ENCODE assay signal across 10 cellular contexts in genomic region chr1:43704838-43705237, GRCh38. TPM values are rescaled to one million over a fixed set of nuclear protein-coding genes. Genes with fewer than 3 reads are reported as not detected.
A peak's percentile ranks its signal among the peaks of the same experiment; 100 is the strongest.
DNase-seq lines count a peak whose midpoint lies in the region; ATAC-seq, FAIRE-seq and TF ChIP-seq lines count a peak whose summit lies in the region.
"Had no signal": no experiment of that assay in that cellular context is flagged by ENCODE, and none has a peak within 500 bp of the region (broad histone marks: within the 10 kb centered on the region; RNA-seq: fewer than 3 reads in every experiment).

No MANE protein-coding gene starts in this region.

- RAD21 ChIA-PET in GM12878 (lab: Charles Lee; ENCODE audit: unreplicated experiment) = interaction anchor here (0.8 kb wide), 1 partner anchor 51 kb away, joined by 3 read pairs; no protein-coding TSS in a partner anchor

- ATAC-seq in activated CD8-positive, alpha-beta T cell treated with anti-CD3 and anti-CD28 coated beads for 36 hours = no peak
- ATAC-seq in activated CD8-positive, alpha-beta T cell treated with anti-CD3 and anti-CD28 coated beads, Interleukin-2, amount 10 ng/mL, durations not matched to agents 7 days and 5 days = no peak
- ATAC-seq in GM12878 = no peak
- ATAC-seq: stimulated activated memory B cell treated with anti-CD40 and anti-IgM and Interleukin-4, amounts not matched to agents 10 μg/mL and 1 μg/mL and 100 μg/mL, for 72 hours had no signal

- H3K27ac Mint-ChIP-seq in activated CD8-positive, alpha-beta T cell treated with anti-CD3 and anti-CD28 coated beads for 36 hours = no peak overlapping the region
- H3K27ac Mint-ChIP-seq in activated CD8-positive, alpha-beta T cell treated with anti-CD3 and anti-CD28 coated beads, Interleukin-2, amount 10 ng/mL, durations not matched to agents 7 days and 5 days = no peak overlapping the region

- whole genome bisulfite sequencing in GM12878 (ENCODE audit: insufficient coverage, insufficient replicate concordance, low lambda C conversion rate, missing lambda C conversion rate) = 63% methylated on average over 2 of the region's 2 CpGs
- 24 to 37% (median 27%) methylated on average over 2 of the region's 2 CpGs for WGBS in ovary, 3 donors

- no peak overlapping the region for H3K4me3 Mint-ChIP-seq in activated CD8-positive, alpha-beta T cell treated with anti-CD3 and anti-CD28 coated beads for 36 hours
- H3K4me3 Mint-ChIP-seq in activated CD8-positive, alpha-beta T cell treated with anti-CD3 and anti-CD28 coated beads, Interleukin-2, amount 10 ng/mL, durations not matched to agents 7 days and 5 days = no peak overlapping the region
- H3K4me3 Mint-ChIP-seq: stimulated activated memory B cell treated with anti-CD40 and anti-IgM and Interleukin-4, amounts not matched to agents 10 μg/mL and 1 μg/mL and 100 μg/mL, for 72 hours had no signal

- CTCF ChIA-PET in activated CD8-positive, alpha-beta T cell treated with anti-CD3 and anti-CD28 coated beads for 36 hours (lab: Charles Lee) = interaction anchor here (0.9 to 1.9 kb wide), 2 partner anchors 226 to 230 kb away, joined by 4 to 7 read pairs; no protein-coding TSS in a partner anchor
- CTCF ChIA-PET in activated CD8-positive, alpha-beta T cell treated with anti-CD3 and anti-CD28 coated beads, Interleukin-2, amount 10 ng/mL, durations not matched to agents 7 days and 5 days (lab: Charles Lee) = interaction anchor here (1.0 kb wide), 1 partner anchor 54 kb away, joined by 4 read pairs; the partner anchor contains the start of gene KDM4A
- CTCF ChIA-PET in GM12878 (lab: Yijun Ruan, JAX) = interaction anchor here (1.3 to 5.0 kb wide), 2 partner anchors 51 to 230 kb away, joined by 4 to 27 read pairs; no protein-coding TSS in a partner anchor

- H3K9me3 ChIP-seq in Karpas-422 (ENCODE audit: low read length) (no peaks in the 10 kb centered on the region), GM12878 (replicated peaks; ENCODE audit: control insufficient read depth, insufficient read depth, low read length) (no peaks in the 10 kb centered on the region), ovary (no peaks in the 10 kb centered on the region)

- peaks cover 24% of the 10 kb centered on the region for H3K4me1 Mint-ChIP-seq in activated CD8-positive, alpha-beta T cell treated with anti-CD3 and anti-CD28 coated beads for 36 hours (ENCODE audit: low read depth)
- H3K4me1 Mint-ChIP-seq in activated CD8-positive, alpha-beta T cell treated with anti-CD3 and anti-CD28 coated beads, Interleukin-2, amount 10 ng/mL, durations not matched to agents 7 days and 5 days (ENCODE audit: low read depth) = peaks cover 30% of the 10 kb centered on the region

- peaks cover 36% of the 10 kb centered on the region for H3K79me2 ChIP-seq in Karpas-422 (ENCODE audit: low read length)
- H3K79me2 ChIP-seq in GM12878 (ENCODE audit: control insufficient read depth, insufficient read depth, low read length) = peaks cover 32% of the 10 kb centered on the region

- no peak for TF ChIP-seq RAD21 in GM12878 (IDR thresholded peaks at IDR 0.05; ENCODE audit: insufficient read depth, low read depth, low read length)

- SMC1A ChIA-PET in GM12878 (lab: Charles Lee; ENCODE audit: uncharacterized antibody, unreplicated experiment) = interaction anchor here (2.8 kb wide), 1 partner anchor 51 kb away, joined by 8 read pairs; no protein-coding TSS in a partner anchor

- H3K27ac ChIP-seq in Karpas-422 (ENCODE audit: low read length) (no peak overlapping the region), GM12878 (ENCODE audit: control insufficient read depth, insufficient read depth) (no peak overlapping the region), ovary (no peak overlapping the region)

- H3K4me2 ChIP-seq in Karpas-422 (ENCODE audit: low read depth, low read length, poor library complexity, severe bottlenecking) = peak overlapping the region; percentile 98
- no peak overlapping the region for H3K4me2 ChIP-seq in GM12878 (ENCODE audit: control insufficient read depth, insufficient read depth)

- H3K27me3 Mint-ChIP-seq in activated CD8-positive, alpha-beta T cell treated with anti-CD3 and anti-CD28 coated beads for 36 hours = no peaks in the 10 kb centered on the region
- no peaks in the 10 kb centered on the region for H3K27me3 Mint-ChIP-seq in activated CD8-positive, alpha-beta T cell treated with anti-CD3 and anti-CD28 coated beads, Interleukin-2, amount 10 ng/mL, durations not matched to agents 7 days and 5 days (ENCODE audit: low read depth)
- H3K27me3 Mint-ChIP-seq: stimulated activated memory B cell treated with anti-CD40 and anti-IgM and Interleukin-4, amounts not matched to agents 10 μg/mL and 1 μg/mL and 100 μg/mL, for 72 hours had no signal

- TF ChIP-seq POLR2A in GM12878 (IDR thresholded peaks at IDR 0.05; ENCODE audit: low read depth, low read length) (no peak), ovary (IDR thresholded peaks at IDR 0.05) (no peak)

- H3K9me3 Mint-ChIP-seq in activated CD8-positive, alpha-beta T cell treated with anti-CD3 and anti-CD28 coated beads for 36 hours = no peaks in the 10 kb centered on the region
- H3K9me3 Mint-ChIP-seq in activated CD8-positive, alpha-beta T cell treated with anti-CD3 and anti-CD28 coated beads, Interleukin-2, amount 10 ng/mL, durations not matched to agents 7 days and 5 days (ENCODE audit: insufficient read depth) = no peaks in the 10 kb centered on the region
- H3K9me3 Mint-ChIP-seq: stimulated activated memory B cell treated with anti-CD40 and anti-IgM and Interleukin-4, amounts not matched to agents 10 μg/mL and 1 μg/mL and 100 μg/mL, for 72 hours had no signal

- no peak overlapping the region for H3K9ac ChIP-seq in Karpas-422 (ENCODE audit: low read length)
- H3K9ac ChIP-seq in GM12878 (ENCODE audit: control insufficient read depth, insufficient read depth, low read length) = no peak overlapping the region

- H3K36me3 ChIP-seq in Karpas-422 (ENCODE audit: insufficient read depth, low read length) (peaks cover 28% of the 10 kb centered on the region; the same call in 1 of the 2 replicates), GM12878 (ENCODE audit: control insufficient read depth in 2 of 2, insufficient read depth in 2 of 2, low read length in 1 of 2) (peaks cover 8 to 22% of the 10 kb centered on the region in 2 experiments), ovary (no peaks in the 10 kb centered on the region)

- TF ChIP-seq EP300 in GM12878 (IDR thresholded peaks at IDR 0.05; ENCODE audit: borderline replicate concordance in 1 of 2, control insufficient read depth in 1 of 2, low read depth in 2 of 2, low read length in 2 of 2) (no peak), ovary (IDR thresholded peaks at IDR 0.05) (no peak)

- H3K4me1 ChIP-seq in Karpas-422 (ENCODE audit: low read length) = peaks cover 30% of the 10 kb centered on the region
- H3K4me1 ChIP-seq in GM12878 (ENCODE audit: control insufficient read depth, insufficient read depth, low read length) = peaks cover 3% of the 10 kb centered on the region; the same call in 1 of the 2 replicates
- peaks cover 3% of the 10 kb centered on the region for H3K4me1 ChIP-seq in ovary (ENCODE audit: insufficient read depth)

- POLR2A ChIA-PET in activated CD8-positive, alpha-beta T cell treated with anti-CD3 and anti-CD28 coated beads for 36 hours (lab: Charles Lee) = interaction anchor here (0.6 to 3.6 kb wide), 2 partner anchors 55 to 928 kb away, joined by 3 to 24 read pairs; partner anchors contain the start of gene KDM4A
- POLR2A ChIA-PET in activated CD8-positive, alpha-beta T cell treated with anti-CD3 and anti-CD28 coated beads, Interleukin-2, amount 10 ng/mL, durations not matched to agents 7 days and 5 days (lab: Charles Lee) = interaction anchor here (0.6 kb wide), 2 partner anchors 447 to 637 kb away, joined by 3 read pairs; no protein-coding TSS in a partner anchor
- POLR2A ChIA-PET in GM12878 (lab: Charles Lee) = no interaction called here

- H2AFZ ChIP-seq in Karpas-422 (ENCODE audit: low read length) (no peak overlapping the region), GM12878 (ENCODE audit: control insufficient read depth, low read depth, low read length) (no peak overlapping the region)

- intact Hi-C loops in activated CD8-positive, alpha-beta T cell treated with anti-CD3 and anti-CD28 coated beads for 36 hours (cut with micrococcal nuclease) = no loop called here
- intact Hi-C loops in GM12878 (cut with micrococcal nuclease; ENCODE audit: unreplicated experiment) = loop anchor here (5.0 kb wide), 2 partner anchors 178 to 242 kb away; partner anchors contain the start of gene IPO13
- intact Hi-C loops in ovary (cut with DNase I) = loop anchor here in 2 of 4 donors (5.0 to 10.0 kb wide), 2 partner anchors 170 to 173 kb away; partner anchors contain the start of gene PTPRF (in 2 of the 2)
- intact Hi-C loops in posterior vena cava (cut with DNase I) = no loop called here

- H3K27me3 ChIP-seq in Karpas-422 (ENCODE audit: low read length) (no peaks in the 10 kb centered on the region), GM12878 (replicated peaks in 1 of 2; ENCODE audit: control insufficient read depth in 2 of 2, insufficient read depth in 2 of 2, low read length in 1 of 2) (no peaks in the 10 kb centered on the region), ovary (no peaks in the 10 kb centered on the region)

- H4K20me1 ChIP-seq in Karpas-422 (ENCODE audit: insufficient read depth, low read depth, low read length) = no peaks in the 10 kb centered on the region
- no peaks in the 10 kb centered on the region for H4K20me1 ChIP-seq in GM12878 (ENCODE audit: control insufficient read depth, insufficient read depth)

- in situ Hi-C loops in GM12878 (cut with MboI) = no loop called here

- BruUV-seq in GM12878 (replicated peaks; lab: Mats Ljungman, UMichigan) = no TSS peak

- H3K4me3 ChIP-seq in Karpas-422 (ENCODE audit: low read length) = no peak overlapping the region
- H3K4me3 ChIP-seq in GM12878 = no peak overlapping the region
- no peak overlapping the region for H3K4me3 ChIP-seq in ovary

- no peaks in the 10 kb centered on the region for H3K9me2 ChIP-seq in Karpas-422 (replicated peaks; ENCODE audit: insufficient read depth, low read length)

- no peak for DNase-seq in activated CD8-positive, alpha-beta T cell treated with anti-CD3 and anti-CD28 coated beads for 36 hours
- no peak for DNase-seq in activated CD8-positive, alpha-beta T cell treated with anti-CD3 and anti-CD28 coated beads, Interleukin-2, amount 10 ng/mL, durations not matched to agents 7 days and 5 days
- DNase-seq in Karpas-422 = peak; percentile 56
- DNase-seq in GM12878 (ENCODE audit: low read depth, low spot score) = no peak
- peak; percentile 13 to 71 (median 47) for DNase-seq in ovary
- no peak for DNase-seq in NCI-H1694 treated with DMSO at 0.1 percent for 48 hours (lab: John Stamatoyannopoulos, UW)
- DNase-seq in posterior vena cava (ENCODE audit: low spot score) = no peak
- no peak for DNase-seq in stimulated activated CD4-positive, alpha-beta T cell treated with anti-CD3 and anti-CD28 coated beads, Interleukin-2, amount 100 ng/mL, for 24 hours
- DNase-seq: DMS153 had no signal

- peaks cover 26% of the 10 kb centered on the region for H3K36me3 Mint-ChIP-seq in activated CD8-positive, alpha-beta T cell treated with anti-CD3 and anti-CD28 coated beads for 36 hours (ENCODE audit: low read depth)
- H3K36me3 Mint-ChIP-seq in activated CD8-positive, alpha-beta T cell treated with anti-CD3 and anti-CD28 coated beads, Interleukin-2, amount 10 ng/mL, durations not matched to agents 7 days and 5 days (ENCODE audit: low read depth) = peaks cover 43% of the 10 kb centered on the region

- peak; percentile 20 for TF ChIP-seq CTCF in activated CD8-positive, alpha-beta T cell treated with anti-CD3 and anti-CD28 coated beads for 36 hours (IDR thresholded peaks at IDR 0.05)
- TF ChIP-seq CTCF in GM12878 (IDR thresholded peaks at IDR 0.05 in 2 of 3, conservative IDR thresholded peaks at IDR 0.05 in 1 of 3; ENCODE audit: control insufficient read depth in 2 of 3, extremely low read depth in 1 of 3, insufficient read depth in 1 of 3, low read depth in 3 of 3, low read length in 3 of 3) = peak in 2 of 3 experiments; percentile 23 to 28; a peak in 2 of 6 replicates
- no peak for TF ChIP-seq CTCF in ovary (IDR thresholded peaks at IDR 0.05)

- no peak for FAIRE-seq in GM12878 (lab: Jason Lieb, UNC)

RNA-seq across cellular contexts. Expression of gene ST3GAL3, which starts 2.5 kb away (rescaled TPM):
- total RNA-seq in activated CD8-positive, alpha-beta T cell treated with anti-CD3 and anti-CD28 coated beads for 36 hours = 10 to 100 TPM; 14.5 to 20.0 TPM
- 10 to 100 TPM; 20.4 to 23.3 TPM for total RNA-seq in activated CD8-positive, alpha-beta T cell treated with anti-CD3 and anti-CD28 coated beads, Interleukin-2, amount 10 ng/mL, durations not matched to agents 7 days and 5 days
- 19.4 and 33.1 TPM in 2 replicates for total RNA-seq in Karpas-422 (2014; rRNA removed; shearing (Covaris generic); ENCODE audit: low replicate concordance)
- total RNA-seq in GM12878 (2013; cell fraction: nucleolus; rRNA removed) = 84.0 and 84.4 TPM in 2 replicates
- 12.5 and 14.1 TPM in 2 replicates for total RNA-seq in GM12878 (2014; rRNA removed)
- 10.3 and 11.6 TPM in 2 replicates for total RNA-seq in GM12878 (2014; rRNA removed; fragmentation: Illumina TruSeq; extraction: Trizol)
- 14.7 and 19.3 TPM in 2 replicates for total RNA-seq in GM12878 (2021)
- polyA plus RNA-seq in GM12878 (2011; ENCODE audit: low read depth) = 4.3 TPM
- 4.1 and 5.1 TPM in 2 replicates for polyA plus RNA-seq in GM12878 (2011; rRNA removed)
- 7.2 and 7.3 TPM in 2 replicates for polyA plus RNA-seq in GM12878 (2011; cell fraction: cytosol; rRNA removed)
- 19.0 and 19.8 TPM in 2 replicates for polyA plus RNA-seq in GM12878 (2011; cell fraction: nucleus; rRNA removed)
- 8.5 and 9.6 TPM in 2 replicates for polyA plus RNA-seq in GM12878 (2012)
- polyA plus RNA-seq in GM12878 (2014; fragmentation: Illumina TruSeq; extraction: Trizol) = 11.6 and 12.4 TPM in 2 replicates
- polyA plus RNA-seq in GM12878 (2014; fragmentation: Nextera tagmentation; extraction: Ambion mirVana) = 1 to 10 TPM; 1.2 to 2.2 TPM
- polyA plus RNA-seq in GM12878 (2014; rRNA removed) = 10.3 and 13.0 TPM in 2 replicates
- polyA plus RNA-seq in GM12878 (2016; fragmentation: Nextera tagmentation; extraction: Ambion mirVana) = 10 to 100 TPM; 12.2 to 15.8 TPM
- 10.5 and 13.4 TPM in 2 replicates for polyA minus RNA-seq in GM12878 (2011; rRNA and poly(A)+ RNA removed)
- 3.7 and 4.1 TPM in 2 replicates for polyA minus RNA-seq in GM12878 (2011; cell fraction: cytosol; rRNA and poly(A)+ RNA removed)
- 11.1 and 21.0 TPM in 2 replicates for polyA minus RNA-seq in GM12878 (2011; cell fraction: nucleus; rRNA and poly(A)+ RNA removed)
- 10 to 100 TPM; 11.4 to 40.4 (median 27.1) TPM for total RNA-seq in ovary
- polyA plus RNA-seq in ovary = 10 to 100 TPM; 18.5 to 43.3 TPM
- 10 to 100 TPM; 25.0 to 25.5 TPM for total RNA-seq in posterior vena cava

RNA-seq across cellular contexts. Expression of gene KDM4A, which starts 54.9 kb away (rescaled TPM):
- total RNA-seq in activated CD8-positive, alpha-beta T cell treated with anti-CD3 and anti-CD28 coated beads for 36 hours = 10 to 100 TPM; 31.0 to 34.0 TPM
- 10 to 100 TPM; 31.5 to 37.8 TPM for total RNA-seq in activated CD8-positive, alpha-beta T cell treated with anti-CD3 and anti-CD28 coated beads, Interleukin-2, amount 10 ng/mL, durations not matched to agents 7 days and 5 days
- 34.5 and 35.5 TPM in 2 replicates for total RNA-seq in Karpas-422 (2014; rRNA removed; shearing (Covaris generic); ENCODE audit: low replicate concordance)
- total RNA-seq in GM12878 (2013; cell fraction: nucleolus; rRNA removed) = 67.5 and 69.5 TPM in 2 replicates
- total RNA-seq in GM12878 (2014; rRNA removed) = 14.7 and 15.4 TPM in 2 replicates
- 15.6 and 16.6 TPM in 2 replicates for total RNA-seq in GM12878 (2014; rRNA removed; fragmentation: Illumina TruSeq; extraction: Trizol)
- total RNA-seq in GM12878 (2021) = 26.1 and 27.4 TPM in 2 replicates
- 12.1 TPM for polyA plus RNA-seq in GM12878 (2011; ENCODE audit: low read depth)
- 16.0 and 19.2 TPM in 2 replicates for polyA plus RNA-seq in GM12878 (2011; rRNA removed)
- polyA plus RNA-seq in GM12878 (2011; cell fraction: cytosol; rRNA removed) = 14.7 and 17.4 TPM in 2 replicates
- 18.0 and 22.6 TPM in 2 replicates for polyA plus RNA-seq in GM12878 (2011; cell fraction: nucleus; rRNA removed)
- 14.2 and 17.3 TPM in 2 replicates for polyA plus RNA-seq in GM12878 (2012)
- polyA plus RNA-seq in GM12878 (2014; fragmentation: Illumina TruSeq; extraction: Trizol) = 22.3 and 23.2 TPM in 2 replicates
- 1 to 10 TPM; 3.7 to 5.5 TPM for polyA plus RNA-seq in GM12878 (2014; fragmentation: Nextera tagmentation; extraction: Ambion mirVana)
- 15.4 and 15.6 TPM in 2 replicates for polyA plus RNA-seq in GM12878 (2014; rRNA removed)
- polyA plus RNA-seq in GM12878 (2016; fragmentation: Nextera tagmentation; extraction: Ambion mirVana) = 10 to 100 TPM; 16.1 to 18.9 TPM
- polyA minus RNA-seq in GM12878 (2011; rRNA and poly(A)+ RNA removed) = 20.9 and 36.7 TPM in 2 replicates
- 7.2 and 12.6 TPM in 2 replicates for polyA minus RNA-seq in GM12878 (2011; cell fraction: cytosol; rRNA and poly(A)+ RNA removed)
- 13.7 and 21.6 TPM in 2 replicates for polyA minus RNA-seq in GM12878 (2011; cell fraction: nucleus; rRNA and poly(A)+ RNA removed)
- 10 to 100 TPM; 23.1 to 48.5 (median 34.3) TPM for total RNA-seq in ovary
- 10 to 100 TPM; 16.5 to 42.8 TPM for polyA plus RNA-seq in ovary
- 10 to 100 TPM; 19.9 to 21.9 TPM for total RNA-seq in posterior vena cava

Comparison
In these comparisons a context has a peak if more than half of its experiments do, and no peak if none do; other contexts are left out.
1. DNase-seq: peak in Karpas-422 (single experiment) and ovary (5 of 5); none in activated CD8-positive, alpha-beta T cell treated with anti-CD3 and anti-CD28 coated beads for 36 hours (single experiment), activated CD8-positive, alpha-beta T cell treated with anti-CD3 and anti-CD28 coated beads, Interleukin-2, amount 10 ng/mL, durations not matched to agents 7 days and 5 days (single experiment), GM12878 (single experiment), NCI-H1694 treated with DMSO at 0.1 percent for 48 hours (single experiment), posterior vena cava (single experiment) and stimulated activated CD4-positive, alpha-beta T cell treated with anti-CD3 and anti-CD28 coated beads, Interleukin-2, amount 100 ng/mL, for 24 hours (0 of 2).
2. CTCF ChIP-seq: peak in activated CD8-positive, alpha-beta T cell treated with anti-CD3 and anti-CD28 coated beads for 36 hours (single experiment) and GM12878 (2 of 3); none in ovary (0 of 3).